ENCODE assay signal across 13 cellular contexts in genomic region chr5:160802567-160802966, GRCh38. TPM values are rescaled to one million over a fixed set of nuclear protein-coding genes. Genes with fewer than 3 reads are reported as not detected.
DNase-seq lines count a peak whose midpoint lies in the region; ATAC-seq, FAIRE-seq and TF ChIP-seq lines count a peak whose summit lies in the region.
"Had no signal": no experiment of that assay in that cellular context is flagged by ENCODE, and none has a peak within 500 bp of the region (broad histone marks: within the 10 kb centered on the region; RNA-seq: fewer than 3 reads in every experiment).

No MANE protein-coding gene starts in this region.

- H3K4me3 ChIP-seq in mesenchymal stem cell (ENCODE audit: insufficient read depth in 1 of 2, low read depth in 1 of 2, low read length in 2 of 2) = no peak overlapping the region
- H3K4me3 ChIP-seq: SJSA1 had no signal

- H2AFZ ChIP-seq in mesenchymal stem cell (ENCODE audit: low read depth, low read length) = no peak overlapping the region

- H2AK5ac ChIP-seq in mesenchymal stem cell (ENCODE audit: low read length, severe bottlenecking) = no peak overlapping the region

- H2BK15ac ChIP-seq in mesenchymal stem cell (ENCODE audit: low read depth, poor library complexity, severe bottlenecking) = no peak overlapping the region

- H4K8ac ChIP-seq in mesenchymal stem cell (ENCODE audit: low read length) = no peak overlapping the region

- WGBS in mesenchymal stem cell = 50% methylated on average over 1 of the region's 2 CpGs

- H2BK120ac ChIP-seq in mesenchymal stem cell (ENCODE audit: low read depth, low read length) = no peak overlapping the region

- no peaks in the 10 kb centered on the region for H3K79me1 ChIP-seq in mesenchymal stem cell (replicated peaks; ENCODE audit: low read length, poor library complexity, severe bottlenecking)

- H3K36me3 ChIP-seq in mesenchymal stem cell (ENCODE audit: control insufficient read depth in 1 of 2, insufficient read depth in 2 of 2, low read depth in 1 of 2, low read length in 2 of 2) = no peaks in the 10 kb centered on the region
- H3K36me3 ChIP-seq: SJSA1 had no signal

- TF ChIP-seq CTCF in D721Med (IDR thresholded peaks at IDR 0.05; ENCODE audit: insufficient read depth, missing control alignments) = peak; percentile 42
- TF ChIP-seq CTCF in WTC11 (IDR thresholded peaks at IDR 0.05) = no peak

- no peaks in the 10 kb centered on the region for H3K36me3 Mint-ChIP-seq in WTC11
- H3K36me3 Mint-ChIP-seq in activated T-cell treated with anti-CD3 and anti-CD28 coated beads, Interleukin-2, amount 50 U/mL, for 4 hours (ENCODE audit: insufficient read depth) = no peaks in the 10 kb centered on the region
- H3K36me3 Mint-ChIP-seq: activated CD4-positive, alpha-beta memory T cell treated with anti-CD3 and anti-CD28 coated beads for 36 hours; activated naive CD4-positive, alpha-beta T cell treated with anti-CD3 and anti-CD28 coated beads, Interleukin-2, amount 50 U/mL, for 24 hours had no signal

- H4K91ac ChIP-seq in mesenchymal stem cell (ENCODE audit: low read length) = no peak overlapping the region

- H3K27me3 Mint-ChIP-seq in WTC11 (ENCODE audit: low read depth) = no peaks in the 10 kb centered on the region
- H3K27me3 Mint-ChIP-seq in activated T-cell treated with anti-CD3 and anti-CD28 coated beads, Interleukin-2, amount 50 U/mL, for 4 hours (ENCODE audit: low read depth) = peaks cover 5% of the 10 kb centered on the region
- H3K27me3 Mint-ChIP-seq: activated CD4-positive, alpha-beta memory T cell treated with anti-CD3 and anti-CD28 coated beads for 36 hours; activated naive CD4-positive, alpha-beta T cell treated with anti-CD3 and anti-CD28 coated beads, Interleukin-2, amount 50 U/mL, for 24 hours had no signal

- no peak overlapping the region for H2BK5ac ChIP-seq in mesenchymal stem cell (ENCODE audit: low read depth, low read length, poor library complexity, severe bottlenecking)

- no peak overlapping the region for H3K4me3 Mint-ChIP-seq in WTC11
- no peak overlapping the region for H3K4me3 Mint-ChIP-seq in activated T-cell treated with anti-CD3 and anti-CD28 coated beads, Interleukin-2, amount 50 U/mL, for 4 hours
- H3K4me3 Mint-ChIP-seq: activated CD4-positive, alpha-beta memory T cell treated with anti-CD3 and anti-CD28 coated beads for 36 hours; activated naive CD4-positive, alpha-beta T cell treated with anti-CD3 and anti-CD28 coated beads, Interleukin-2, amount 50 U/mL, for 24 hours; neural crest cell had no signal

- H3K4me1 ChIP-seq in mesenchymal stem cell (ENCODE audit: control insufficient read depth, insufficient read depth, low read depth, low read length) = no peaks in the 10 kb centered on the region
- H3K4me1 ChIP-seq: SJSA1 had no signal

- no peak overlapping the region for H3K18ac ChIP-seq in mesenchymal stem cell (ENCODE audit: low read depth in 1 of 2, low read length in 2 of 2)

- no peak for FAIRE-seq in D721Med (lab: Jason Lieb, UNC)

- H3K9me3 ChIP-seq in mesenchymal stem cell (ENCODE audit: control insufficient read depth, low read length) = no peaks in the 10 kb centered on the region
- H3K9me3 ChIP-seq: SJSA1 had no signal

- no peak overlapping the region for H2BK12ac ChIP-seq in mesenchymal stem cell (ENCODE audit: low read length in 2 of 2)

- no peak overlapping the region for H3K4ac ChIP-seq in mesenchymal stem cell (ENCODE audit: low read depth in 1 of 2, low read length in 2 of 2)

- POLR2A ChIA-PET in WTC11 (lab: Charles Lee) = no interaction called here

- no peaks in the 10 kb centered on the region for H3K27me3 ChIP-seq in mesenchymal stem cell (ENCODE audit: control insufficient read depth in 1 of 2, insufficient read depth in 1 of 2, low read length in 2 of 2)
- H3K27me3 ChIP-seq: SJSA1 had no signal

- H3K23ac ChIP-seq in mesenchymal stem cell (ENCODE audit: low read length in 2 of 2) = no peak overlapping the region

- no peaks in the 10 kb centered on the region for H3K9me3 Mint-ChIP-seq in WTC11
- H3K9me3 Mint-ChIP-seq in activated T-cell treated with anti-CD3 and anti-CD28 coated beads, Interleukin-2, amount 50 U/mL, for 4 hours = no peaks in the 10 kb centered on the region
- H3K9me3 Mint-ChIP-seq: activated CD4-positive, alpha-beta memory T cell treated with anti-CD3 and anti-CD28 coated beads for 36 hours; activated naive CD4-positive, alpha-beta T cell treated with anti-CD3 and anti-CD28 coated beads, Interleukin-2, amount 50 U/mL, for 24 hours; neural crest cell had no signal

- no peak overlapping the region for H3K14ac ChIP-seq in mesenchymal stem cell (ENCODE audit: low read length in 2 of 2)

- no peak overlapping the region for H3K27ac ChIP-seq in mesenchymal stem cell (ENCODE audit: low read length, poor library complexity, severe bottlenecking)
- H3K27ac ChIP-seq: SJSA1 had no signal

- H3K4me1 Mint-ChIP-seq in WTC11 = 0 out of 2 replicates have a peak, but pooled peaks cover 2% of the 10 kb centered on the region
- H3K4me1 Mint-ChIP-seq in activated T-cell treated with anti-CD3 and anti-CD28 coated beads, Interleukin-2, amount 50 U/mL, for 4 hours (ENCODE audit: low read depth) = no peaks in the 10 kb centered on the region
- H3K4me1 Mint-ChIP-seq: activated naive CD4-positive, alpha-beta T cell treated with anti-CD3 and anti-CD28 coated beads, Interleukin-2, amount 50 U/mL, for 24 hours; neural crest cell had no signal

- no peak for DNase-seq in D721Med (ENCODE audit: insufficient read length, low spot score)
- DNase-seq in WTC11 (ENCODE audit: low spot score) = no peak
- peak; percentile 53 for DNase-seq in midbrain (lab: John Stamatoyannopoulos, UW)
- no peak for DNase-seq in NCI-H1105 (lab: John Stamatoyannopoulos, UW)
- no peak for DNase-seq in activated T-cell treated with anti-CD3 and anti-CD28 coated beads, Interleukin-2, amount 50 U/mL, for 4 hours
- no peak for DNase-seq in GM19240 (ENCODE audit: insufficient read length, low spot score)
- no peak for DNase-seq in mesenchymal stem cell
- DNase-seq: activated CD4-positive, alpha-beta memory T cell treated with anti-CD3 and anti-CD28 coated beads for 36 hours; NCI-H1436 had no signal

- CTCF ChIA-PET in WTC11 (lab: Charles Lee) = no interaction called here

- no peak overlapping the region for H3K9ac ChIP-seq in mesenchymal stem cell (ENCODE audit: low read length)

- no peak overlapping the region for H3K27ac Mint-ChIP-seq in WTC11
- H3K27ac Mint-ChIP-seq: activated CD4-positive, alpha-beta memory T cell treated with anti-CD3 and anti-CD28 coated beads for 36 hours; activated naive CD4-positive, alpha-beta T cell treated with anti-CD3 and anti-CD28 coated beads, Interleukin-2, amount 50 U/mL, for 24 hours had no signal

- peak; percentile 58 for ATAC-seq in GM18907 (IDR thresholded peaks at IDR 0.05; ENCODE audit: unreplicated experiment)
- ATAC-seq in WTC11 = peak; percentile 50; the same call in 1 of the 2 replicates
- ATAC-seq in activated T-cell treated with anti-CD3 and anti-CD28 coated beads, Interleukin-2, amount 50 U/mL, for 4 hours = no peak

- H3K4me2 ChIP-seq in mesenchymal stem cell (ENCODE audit: low read length, poor library complexity, severe bottlenecking) = no peak overlapping the region

TF ChIP-seq in WTC11, 78 proteins besides CTCF, POLR2A, EP300 and RAD21:
- TF ChIP-seq CREB1 (CRISPR knock-in tag; IDR thresholded peaks at IDR 0.05) = no peak
- no peak for TF ChIP-seq HMGXB4 (CRISPR knock-in tag; IDR thresholded peaks at IDR 0.05)
- no peak for TF ChIP-seq RORB (CRISPR knock-in tag; IDR thresholded peaks at IDR 0.05)
- no peak for TF ChIP-seq MXD4 (CRISPR knock-in tag; IDR thresholded peaks at IDR 0.05; ENCODE audit: borderline replicate concordance)
- TF ChIP-seq NFE2L1 (CRISPR knock-in tag; IDR thresholded peaks at IDR 0.05) = no peak
- no peak for TF ChIP-seq ESRRA (CRISPR knock-in tag; IDR thresholded peaks at IDR 0.05; ENCODE audit: borderline replicate concordance)
- no peak for TF ChIP-seq TEAD4 (CRISPR knock-in tag; IDR thresholded peaks at IDR 0.05)

RNA-seq across cellular contexts. Expression of gene ATP10B, which starts 49.4 kb away (rescaled TPM):
- 0.11 TPM in 3 replicates for total RNA-seq in WTC11 (2021)
- under 1 TPM; 0.05 to 0.15 (median 0.08) TPM for total RNA-seq in activated T-cell treated with anti-CD3 and anti-CD28 coated beads, Interleukin-2, amount 50 U/mL, for 4 hours
- polyA plus RNA-seq in mesenchymal stem cell (2013, experiment 1 of 2) = not detected
- not detected for polyA plus RNA-seq in mesenchymal stem cell (2013, experiment 2 of 2)
- total RNA-seq: activated CD4-positive, alpha-beta memory T cell treated with anti-CD3 and anti-CD28 coated beads for 36 hours; SJSA1 had no signal

Comparison
In these comparisons a context has a peak if more than half of its experiments do, and no peak if none do; other contexts are left out.
1. ATAC-seq: peak in GM18907 (single experiment) and WTC11 (single experiment); none in activated T-cell treated with anti-CD3 and anti-CD28 coated beads, Interleukin-2, amount 50 U/mL, for 4 hours (0 of 2).